In genomic region chr2:136057023-136057801, GRCh38 we compare ENCODE assay signal across 11 cellular contexts.
DNase-seq lines count a peak whose midpoint lies in the region; ATAC-seq and TF ChIP-seq lines count a peak whose summit lies in the region.
"Had no signal": no experiment of that assay in that cellular context is flagged by ENCODE, and none has a peak within 500 bp of the region (broad histone marks: within the 10 kb centered on the region; RNA-seq: fewer than 3 reads in every experiment).

No MANE protein-coding gene starts in this region.

- H3K36me3 Mint-ChIP-seq in T-cell (no peaks in the 10 kb centered on the region), progenitor cell of endocrine pancreas (ENCODE audit: insufficient read depth) (no peaks in the 10 kb centered on the region)

- H3K27ac ChIP-seq in spleen (peak overlapping the region in 6 of 8 donors; percentile 11 to 78 (median 61)), prostate gland (no peak overlapping the region)

- CTCF ChIA-PET in T-cell (lab: Charles Lee) = interaction anchor here in 1 of 2 donors (1.6 kb wide), 1 partner anchor 143 kb away, joined by 8 read pairs; no protein-coding TSS in a partner anchor

- ATAC-seq in GM18868 (IDR thresholded peaks at IDR 0.05; ENCODE audit: unreplicated experiment) (peak; percentile 30), HG02610 (IDR thresholded peaks at IDR 0.05; ENCODE audit: unreplicated experiment) (peak; percentile 30), T-cell (replicated peaks in 1 of 4) (peak; percentile 32 to 74 (median 39))

- H3K9me3 ChIP-seq in spleen (no peaks in the 10 kb centered on the region), prostate gland (no peaks in the 10 kb centered on the region)

- 65 to 76% (median 70%) methylated on average over 6 of the region's 6 CpGs for WGBS in spleen, 5 donors
- WGBS in prostate gland = 92% methylated on average over 6 of the region's 6 CpGs

- DNase-seq in T-cell = peak in 18 of 34 experiments; percentile 1 to 39 (median 20)
- no peak for DNase-seq in spleen
- no peak for DNase-seq in pons (ENCODE audit: low spot score)
- DNase-seq in prostate gland (ENCODE audit: low spot score) = no peak
- DNase-seq in progenitor cell of endocrine pancreas (ENCODE audit: low spot score, unreplicated experiment) = no peak
- DNase-seq in NCI-H2081 (lab: John Stamatoyannopoulos, UW) = no peak
- DNase-seq: islet precursor cell, KG1 had no signal

- H3K4me3 Mint-ChIP-seq in T-cell (peak overlapping the region; percentile 7 to 59 (median 57)), progenitor cell of endocrine pancreas (ENCODE audit: low read depth) (no peak overlapping the region)
- H3K4me3 Mint-ChIP-seq: dendritic cell treated with granulocyte-macrophage colony-stimulating factor and Interleukin-4, amounts not matched to agents 40 ng/mL and 50 ng/mL, for 4 days had no signal

- intact Hi-C loops in spleen (cut with DNase I; ENCODE audit: low total_unique reads) (no loop called here), prostate gland (cut with DNase I) (no loop called here)

- H3K4me1 ChIP-seq in spleen = peaks cover 9 to 77% (median 41%) of the 10 kb centered on the region in 6 donors
- no peaks in the 10 kb centered on the region for H3K4me1 ChIP-seq in prostate gland (replicated peaks)

- POLR2A ChIA-PET in T-cell (lab: Charles Lee) = interaction anchor here in 1 of 2 donors (0.8 kb wide), 1 partner anchor 79 kb away, joined by 9 read pairs; no protein-coding TSS in a partner anchor

- H3K4me3 ChIP-seq in spleen (no peak overlapping the region), prostate gland (no peak overlapping the region)

- TF ChIP-seq CTCF in spleen (IDR thresholded peaks at IDR 0.05 in 8 of 11, conservative IDR thresholded peaks at IDR 0.05 in 3 of 11) (no peak), prostate gland (IDR thresholded peaks at IDR 0.05) (no peak), progenitor cell of endocrine pancreas (IDR thresholded peaks at IDR 0.05; ENCODE audit: unreplicated experiment) (no peak)

- H3K27ac Mint-ChIP-seq in T-cell = peak overlapping the region; percentile 89 to 92
- H3K27ac Mint-ChIP-seq in progenitor cell of endocrine pancreas = no peak overlapping the region
- H3K27ac Mint-ChIP-seq: dendritic cell treated with granulocyte-macrophage colony-stimulating factor and Interleukin-4, amounts not matched to agents 40 ng/mL and 50 ng/mL, for 4 days had no signal

- H3K9me3 Mint-ChIP-seq in T-cell (peaks cover 0 to 4% (median 0%) of the 10 kb centered on the region in 3 donors), progenitor cell of endocrine pancreas (ENCODE audit: low read depth) (no peaks in the 10 kb centered on the region)

- TF ChIP-seq POLR2A in spleen (IDR thresholded peaks at IDR 0.05) (no peak), prostate gland (IDR thresholded peaks at IDR 0.05) (no peak)

- no peaks in the 10 kb centered on the region for H3K27me3 Mint-ChIP-seq in T-cell
- H3K27me3 Mint-ChIP-seq in progenitor cell of endocrine pancreas = no peaks in the 10 kb centered on the region
- H3K27me3 Mint-ChIP-seq: dendritic cell treated with granulocyte-macrophage colony-stimulating factor and Interleukin-4, amounts not matched to agents 40 ng/mL and 50 ng/mL, for 4 days had no signal

- H3K4me1 Mint-ChIP-seq in T-cell = peaks cover 73 to 84% (median 77%) of the 10 kb centered on the region in 3 donors
- no peaks in the 10 kb centered on the region for H3K4me1 Mint-ChIP-seq in progenitor cell of endocrine pancreas (ENCODE audit: low read depth)

- H3K36me3 ChIP-seq in spleen (no peaks in the 10 kb centered on the region), prostate gland (no peaks in the 10 kb centered on the region)

- no peaks in the 10 kb centered on the region for H3K27me3 ChIP-seq in spleen (replicated peaks in 1 of 7)
- H3K27me3 ChIP-seq in prostate gland (replicated peaks; ENCODE audit: insufficient read depth) = no peaks in the 10 kb centered on the region

Comparison
In these comparisons a context has a peak if more than half of its experiments do, and no peak if none do; other contexts are left out.
1. DNase-seq: peak in T-cell (18 of 34); none in spleen (single experiment), pons (single experiment), prostate gland (single experiment), progenitor cell of endocrine pancreas (single experiment) and NCI-H2081 (0 of 2).
2. H3K27ac ChIP-seq: peak in spleen (6 of 8); none in prostate gland (0 of 2).
3. Peak in every context shown above with its lines, with median percentiles within 50 percentile points of each other: ATAC-seq.